8 cellular contexts compared by ENCODE assay signal in the genomic region with DNA sequence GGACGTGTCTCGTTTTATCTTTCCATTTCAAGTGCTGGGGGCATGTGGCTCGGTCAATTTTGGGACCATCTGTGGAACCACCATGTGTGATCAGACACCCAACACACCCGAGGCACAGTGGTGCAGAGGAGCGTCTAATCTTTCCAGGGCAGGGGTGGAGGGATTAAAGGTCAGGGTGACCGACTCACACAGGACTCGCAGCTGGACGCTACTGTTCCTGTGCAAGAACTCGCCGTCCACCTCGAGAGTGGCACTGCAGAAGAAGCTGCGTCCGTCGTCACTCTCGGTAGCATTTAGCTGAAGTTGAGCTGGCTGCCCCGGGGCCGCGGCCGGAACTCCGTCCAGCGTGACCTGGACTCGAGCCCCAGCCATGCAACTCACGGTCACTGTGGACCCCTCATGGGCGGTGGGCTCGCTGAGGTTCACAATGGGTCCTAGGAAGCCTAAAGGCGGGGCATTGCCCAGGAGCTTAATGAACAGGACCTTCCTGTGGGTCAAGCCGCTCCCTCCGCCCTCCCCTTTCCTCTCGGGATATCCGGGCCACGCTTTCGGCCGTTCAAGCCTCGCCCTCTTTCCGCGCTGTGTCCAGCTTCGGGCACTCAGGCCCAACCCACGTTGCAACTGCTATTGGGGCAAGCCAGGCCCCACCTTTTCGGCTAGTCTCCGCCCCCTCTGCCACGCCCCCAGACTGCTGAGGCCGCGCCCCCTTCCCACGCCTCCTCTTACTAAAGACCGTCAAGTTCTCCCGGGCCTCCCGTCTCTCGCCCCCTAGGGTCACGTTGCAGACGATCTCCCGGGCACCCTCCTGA. TPM values are rescaled to one million over a fixed set of nuclear protein-coding genes. Genes with fewer than 3 reads are reported as not detected.
DNase-seq lines count a peak whose midpoint lies in the region; ATAC-seq and TF ChIP-seq lines count a peak whose summit lies in the region.

No MANE protein-coding gene starts in this region.

- DNase-seq in A172 (ENCODE audit: low spot score) (peak; percentile 89), H4 (ENCODE audit: low spot score) (peak; percentile 91), NCI-H774 (lab: John Stamatoyannopoulos, UW) (peak; percentile 73), fibroblast of villous mesenchyme (ENCODE audit: low read depth) (peak; percentile 98), natural killer cell (no peak), thoracic aorta (ENCODE audit: low spot score) (peak; percentile 82), NCI-H524 treated with DMSO at 0.1 percent for 48 hours (lab: John Stamatoyannopoulos, UW) (no peak)
- peak; percentile 66 to 67 for DNase-seq in activated T-cell treated with anti-CD3 and anti-CD28 coated beads, Interleukin-2, amount 50 U/mL, for 72 hours

- H3K4me1 Mint-ChIP-seq in activated T-cell treated with anti-CD3 and anti-CD28 coated beads, Interleukin-2, amount 50 U/mL, for 72 hours (ENCODE audit: low read depth) = peaks cover 59% of the 10 kb centered on the region
- peaks cover 14 to 35% of the 10 kb centered on the region in 2 donors for H3K4me1 Mint-ChIP-seq in natural killer cell

- H3K27me3 Mint-ChIP-seq in activated T-cell treated with anti-CD3 and anti-CD28 coated beads, Interleukin-2, amount 50 U/mL, for 72 hours (ENCODE audit: low read depth) = no peaks in the 10 kb centered on the region
- no peaks in the 10 kb centered on the region for H3K27me3 Mint-ChIP-seq in natural killer cell (ENCODE audit: low read depth in 2 of 2)

- peak; percentile 27 for TF ChIP-seq CTCF in fibroblast of villous mesenchyme (IDR thresholded peaks at IDR 0.05; ENCODE audit: insufficient read depth, low read depth, low read length)
- no peak for TF ChIP-seq CTCF in natural killer cell (IDR thresholded peaks at IDR 0.05)
- TF ChIP-seq CTCF in thoracic aorta (IDR thresholded peaks at IDR 0.05) = peak; percentile 20

- no peaks in the 10 kb centered on the region for H3K27me3 ChIP-seq in thoracic aorta (replicated peaks; ENCODE audit: insufficient read depth)

- no peak overlapping the region for H3K27ac Mint-ChIP-seq in activated T-cell treated with anti-CD3 and anti-CD28 coated beads, Interleukin-2, amount 50 U/mL, for 72 hours
- H3K27ac Mint-ChIP-seq in natural killer cell = peak overlapping the region in 1 of 2 donors; percentile 96

- intact Hi-C loops in natural killer cell (cut with micrococcal nuclease) = no loop called here

- H3K9me3 Mint-ChIP-seq in activated T-cell treated with anti-CD3 and anti-CD28 coated beads, Interleukin-2, amount 50 U/mL, for 72 hours = no peaks in the 10 kb centered on the region
- no peaks in the 10 kb centered on the region for H3K9me3 Mint-ChIP-seq in natural killer cell

- H3K4me3 ChIP-seq in fibroblast of villous mesenchyme (ENCODE audit: low read depth, low read length) (peak overlapping the region; percentile 91), thoracic aorta (peak overlapping the region; percentile 100)

- H3K9me3 ChIP-seq in thoracic aorta = no peaks in the 10 kb centered on the region

- peak overlapping the region; percentile 83 to 96 for H3K27ac ChIP-seq in thoracic aorta

- H3K4me3 Mint-ChIP-seq in activated T-cell treated with anti-CD3 and anti-CD28 coated beads, Interleukin-2, amount 50 U/mL, for 72 hours = peak overlapping the region; percentile 95
- peak overlapping the region; percentile 28 for H3K4me3 Mint-ChIP-seq in natural killer cell

- peaks cover 10% of the 10 kb centered on the region for H3K36me3 ChIP-seq in thoracic aorta

- peaks cover 14 to 23% of the 10 kb centered on the region in 2 donors for H3K4me1 ChIP-seq in thoracic aorta (ENCODE audit: control insufficient read depth in 1 of 2, low read depth in 2 of 2)

- H3K36me3 Mint-ChIP-seq in activated T-cell treated with anti-CD3 and anti-CD28 coated beads, Interleukin-2, amount 50 U/mL, for 72 hours (ENCODE audit: insufficient read depth in 2 of 2) = peaks cover 6 to 12% of the 10 kb centered on the region in 2 donors
- H3K36me3 Mint-ChIP-seq in natural killer cell = no peaks in the 10 kb centered on the region

- ATAC-seq in activated T-cell treated with anti-CD3 and anti-CD28 coated beads, Interleukin-2, amount 50 U/mL, for 72 hours (replicated peaks in 1 of 2) = no peak
- ATAC-seq in natural killer cell (no peak), thoracic aorta (ENCODE audit: insufficient number of reproducible peaks, low FRiP score, low read depth) (peak; percentile 84)

RNA-seq across cellular contexts. Expression of a gene that starts 1.2 kb away (rescaled TPM):
- 26.8 and 34.9 TPM in 2 replicates for total RNA-seq in A172 (2014; rRNA removed; shearing (Covaris generic))
- total RNA-seq in H4 (2014; rRNA removed; shearing (Covaris generic)) = 7.1 and 8.2 TPM in 2 replicates
- 10 to 100 TPM; 60.2 to 68.3 TPM for total RNA-seq in activated T-cell treated with anti-CD3 and anti-CD28 coated beads, Interleukin-2, amount 50 U/mL, for 72 hours
- total RNA-seq in fibroblast of villous mesenchyme (10.4 and 11.0 TPM in 2 replicates), natural killer cell (10 to 100 TPM; 42.5 to 64.3 (median 55.9) TPM), thoracic aorta (10 to 100 TPM; 31.8 to 33.4 TPM)

RNA-seq across cellular contexts. Expression of a gene that starts 4.9 kb away (rescaled TPM):
- 3.6 and 8.9 TPM in 2 replicates for total RNA-seq in A172 (2014; rRNA removed; shearing (Covaris generic))
- total RNA-seq in H4 (2014; rRNA removed; shearing (Covaris generic)) = 7.3 and 11.2 TPM in 2 replicates
- 100 to 1,000 TPM; 163 to 183 TPM for total RNA-seq in activated T-cell treated with anti-CD3 and anti-CD28 coated beads, Interleukin-2, amount 50 U/mL, for 72 hours
- total RNA-seq in fibroblast of villous mesenchyme (4.3 and 7.4 TPM in 2 replicates), natural killer cell (100 to 1,000 TPM; 189 to 224 (median 199) TPM), thoracic aorta (1 to 10 TPM; 3.5 to 8.0 TPM)

RNA-seq across cellular contexts. Expression of a gene that starts 18.7 kb away (rescaled TPM):
- total RNA-seq in A172 (2014; rRNA removed; shearing (Covaris generic)) = 50.7 and 57.2 TPM in 2 replicates
- total RNA-seq in H4 (2014; rRNA removed; shearing (Covaris generic)) = 23.6 and 40.0 TPM in 2 replicates
- total RNA-seq in activated T-cell treated with anti-CD3 and anti-CD28 coated beads, Interleukin-2, amount 50 U/mL, for 72 hours = 10 to 100 TPM; 13.0 to 16.3 TPM
- total RNA-seq in fibroblast of villous mesenchyme (24.2 and 30.3 TPM in 2 replicates), natural killer cell (1 to 10 TPM; 1.7 to 4.1 (median 4.0) TPM), thoracic aorta (10 to 100 TPM; 13.4 to 35.8 TPM)

RNA-seq across cellular contexts. Expression of a gene that starts 24.9 kb away (rescaled TPM):
- total RNA-seq in A172 (2014; rRNA removed; shearing (Covaris generic)) = 1.3 and 1.5 TPM in 2 replicates
- total RNA-seq in H4 (2014; rRNA removed; shearing (Covaris generic)) = 0.18 and 1.8 TPM in 2 replicates
- total RNA-seq in activated T-cell treated with anti-CD3 and anti-CD28 coated beads, Interleukin-2, amount 50 U/mL, for 72 hours = 1 to 10 TPM; 5.9 TPM
- total RNA-seq in fibroblast of villous mesenchyme = 0.32 and 0.43 TPM in 2 replicates
- total RNA-seq in natural killer cell = 1 to 10 TPM; 1.4 to 2.2 (median 1.9) TPM
- 1 to 10 TPM in 1 of 2 donors, not detected in 1; 5.3 TPM for total RNA-seq in thoracic aorta

RNA-seq across cellular contexts. Expression of a gene that starts 44.8 kb away (rescaled TPM):
- 0.19 and 0.53 TPM in 2 replicates for total RNA-seq in A172 (2014; rRNA removed; shearing (Covaris generic))
- total RNA-seq in H4 (2014; rRNA removed; shearing (Covaris generic)) = 0.87 and 1.5 TPM in 2 replicates
- total RNA-seq in activated T-cell treated with anti-CD3 and anti-CD28 coated beads, Interleukin-2, amount 50 U/mL, for 72 hours = 1 to 10 TPM; 3.1 to 3.8 TPM
- total RNA-seq in fibroblast of villous mesenchyme (5.5 and 11.7 TPM in 2 replicates), natural killer cell (1 to 10 TPM; 1.1 to 1.6 (median 1.5) TPM), thoracic aorta (under 1 TPM; 0.41 to 0.49 TPM)

Comparison
In these comparisons a context has a peak if more than half of its experiments do, and no peak if none do; other contexts are left out.
1. DNase-seq: peak in A172 (single experiment), H4 (single experiment), NCI-H774 (single experiment), activated T-cell treated with anti-CD3 and anti-CD28 coated beads, Interleukin-2, amount 50 U/mL, for 72 hours (2 of 2), fibroblast of villous mesenchyme (single experiment) and thoracic aorta (single experiment); none in natural killer cell (single experiment) and NCI-H524 treated with DMSO at 0.1 percent for 48 hours (single experiment).
2. RNA of a gene that starts 4.9 kb away (total RNA-seq): 189 to 224 TPM in natural killer cell and 163 to 183 TPM in activated T-cell treated with anti-CD3 and anti-CD28 coated beads, Interleukin-2, amount 50 U/mL, for 72 hours; 3.6 to 8.9 TPM in A172, 3.5 to 8.0 TPM in thoracic aorta, 7.3 to 11.2 TPM in H4 and 4.3 to 7.4 TPM in fibroblast of villous mesenchyme; every median in the first group is over 10 times any median in the second.